ENCODE assay signal across 8 cellular contexts in the genomic region with DNA sequence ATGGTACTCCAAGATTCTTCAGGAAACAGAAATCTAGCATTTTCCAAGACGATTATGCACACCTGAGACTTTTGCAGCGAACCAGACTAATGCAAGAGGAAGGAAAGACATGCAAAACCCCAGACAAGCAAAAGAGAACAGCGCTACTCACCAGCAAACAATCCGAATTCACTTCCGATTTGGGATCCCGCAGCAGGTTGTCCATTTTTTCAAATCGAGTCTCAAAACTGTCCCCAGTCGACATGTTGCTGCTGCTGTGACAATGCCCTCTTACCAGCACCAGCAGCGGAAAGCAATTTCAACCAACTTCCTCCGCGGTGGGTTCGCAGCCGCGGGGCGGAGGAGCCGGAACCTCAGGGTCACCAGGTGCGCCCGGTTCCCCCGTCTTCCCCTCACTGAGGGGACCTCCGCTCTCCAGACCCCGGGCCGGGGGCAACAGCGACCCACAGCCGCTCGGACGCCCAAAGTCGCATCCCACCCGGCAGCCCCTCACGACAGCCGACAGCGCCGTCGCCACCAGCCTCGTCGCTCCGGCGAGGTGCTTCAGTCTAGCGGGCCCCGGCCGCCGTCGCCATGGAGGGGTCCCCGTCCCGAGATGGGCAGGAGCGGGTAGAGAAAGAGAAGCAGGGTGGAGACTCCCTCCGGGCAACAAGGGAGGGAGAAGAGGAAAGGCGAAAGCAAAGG. TPM values are rescaled to one million over a fixed set of nuclear protein-coding genes. Genes with fewer than 3 reads are reported as not detected.
DNase-seq lines count a peak whose midpoint lies in the region; ATAC-seq and TF ChIP-seq lines count a peak whose summit lies in the region.

No MANE protein-coding gene starts in this region.

- H3K27me3 ChIP-seq in PC-9 (ENCODE audit: insufficient read depth, low read depth): no peaks in the 10 kb centered on the region
- no peaks in the 10 kb centered on the region for H3K27me3 ChIP-seq in neuron (ENCODE audit: insufficient read depth, low read length)

- in situ Hi-C loops in ACHN (cut with HindIII; ENCODE audit: low pct_ligation_motif_present, low pct_unique_long_range_greater_than_20kb, low sequenced_read_pairs): no loop called here

- H3K4me2 ChIP-seq in PC-9: peak overlapping the region; percentile 95

- H2AFZ ChIP-seq in PC-9: peak overlapping the region; percentile 95
- H2AFZ ChIP-seq in neuron (ENCODE audit: low read depth, low read length): peak overlapping the region; percentile 79

- H3K36me3 ChIP-seq in PC-9 (ENCODE audit: low read depth) (no peaks in the 10 kb centered on the region), neuron (ENCODE audit: insufficient read depth, low read length) (no peaks in the 10 kb centered on the region)

- ATAC-seq in GM18873 (IDR thresholded peaks at IDR 0.05; ENCODE audit: low FRiP score, unreplicated experiment): peak; percentile 32
- peak; percentile 34 for ATAC-seq in HG03135 (IDR thresholded peaks at IDR 0.05; ENCODE audit: unreplicated experiment)

- intact Hi-C loops in PC-9 (cut with micrococcal nuclease; ENCODE audit: unreplicated experiment): loop anchor here (5.0 kb wide), 1 partner anchor 34 kb away; no protein-coding TSS in a partner anchor
- intact Hi-C loops in activated T-helper 2 cell treated with anti-CD3 and anti-CD28 coated beads, Interferon-gamma antibody, Interleukin-2, Interleukin-4, amounts not matched to agents 10 μg/mL and 5 μg/mL and 100 μg/mL, durations not matched to agents 14 hours and 24 hours and 36 hours (cut with micrococcal nuclease): loop anchor here (2.0 to 10.0 kb wide), 5 partner anchors 26 to 630 kb away; a partner anchor contains a TSS

- H3K4me1 ChIP-seq in PC-9 (replicated peaks; ENCODE audit: insufficient read depth) (peaks cover 27% of the 10 kb centered on the region), neuron (ENCODE audit: insufficient read depth, low read length) (peaks cover 18% of the 10 kb centered on the region)

- TF ChIP-seq CTCF in PC-9 (conservative IDR thresholded peaks at IDR 0.05): no peak
- TF ChIP-seq CTCF in foreskin fibroblast (IDR thresholded peaks at IDR 0.05; ENCODE audit: low read depth, low read length): no peak

- BruUV-seq in PC-9 (replicated peaks; lab: Mats Ljungman, UMichigan): TSS peak; percentile 32

- CTCF ChIA-PET in PC-9 (lab: Charles Lee): interaction anchor here (0.7 kb wide), 1 partner anchor 73 kb away, joined by 3 read pairs; no protein-coding TSS in a partner anchor

- no peaks in the 10 kb centered on the region for H3K9me2 ChIP-seq in PC-9 (ENCODE audit: insufficient read depth)

- H3K36me3 Mint-ChIP-seq in activated T-helper 2 cell treated with anti-CD3 and anti-CD28 coated beads, Interferon-gamma antibody, Interleukin-2, Interleukin-4, amounts not matched to agents 10 μg/mL and 5 μg/mL and 100 μg/mL, durations not matched to agents 14 hours and 24 hours and 36 hours (ENCODE audit: low read depth): peaks cover 15% of the 10 kb centered on the region

- peak overlapping the region; percentile 90 for H3K4me3 ChIP-seq in PC-9
- H3K4me3 ChIP-seq in foreskin fibroblast (ENCODE audit: low read depth in 1 of 2, low read length in 2 of 2): peak overlapping the region; percentile 86 to 92
- H3K4me3 ChIP-seq in neuron (ENCODE audit: low read length): peak overlapping the region; percentile 98

- no peaks in the 10 kb centered on the region for H3K9me3 Mint-ChIP-seq in activated T-helper 2 cell treated with anti-CD3 and anti-CD28 coated beads, Interferon-gamma antibody, Interleukin-2, Interleukin-4, amounts not matched to agents 10 μg/mL and 5 μg/mL and 100 μg/mL, durations not matched to agents 14 hours and 24 hours and 36 hours

- peak overlapping the region; percentile 96 for H3K27ac Mint-ChIP-seq in activated T-helper 2 cell treated with anti-CD3 and anti-CD28 coated beads, Interferon-gamma antibody, Interleukin-2, Interleukin-4, amounts not matched to agents 10 μg/mL and 5 μg/mL and 100 μg/mL, durations not matched to agents 14 hours and 24 hours and 36 hours

- peak overlapping the region; percentile 96 for H3K4me3 Mint-ChIP-seq in activated T-helper 2 cell treated with anti-CD3 and anti-CD28 coated beads, Interferon-gamma antibody, Interleukin-2, Interleukin-4, amounts not matched to agents 10 μg/mL and 5 μg/mL and 100 μg/mL, durations not matched to agents 14 hours and 24 hours and 36 hours (ENCODE audit: low read depth)

- H3F3A ChIP-seq in PC-9 (ENCODE audit: insufficient read depth, low read depth): no peaks in the 10 kb centered on the region

- H3K9me3 ChIP-seq in PC-9 (ENCODE audit: insufficient read depth, low read depth) (no peaks in the 10 kb centered on the region), neuron (ENCODE audit: low read length) (no peaks in the 10 kb centered on the region)

- POLR2A ChIA-PET in PC-9 (lab: Charles Lee; ENCODE audit: unreplicated experiment): no interaction called here

- no peaks in the 10 kb centered on the region for H3K27me3 Mint-ChIP-seq in activated T-helper 2 cell treated with anti-CD3 and anti-CD28 coated beads, Interferon-gamma antibody, Interleukin-2, Interleukin-4, amounts not matched to agents 10 μg/mL and 5 μg/mL and 100 μg/mL, durations not matched to agents 14 hours and 24 hours and 36 hours (ENCODE audit: low read depth)

- DNase-seq in ACHN (peak; percentile 29), PC-9 (peak in 1 of 2 experiments; percentile 18), foreskin fibroblast (peak in 1 of 2 donors; percentile 53), superior temporal gyrus (ENCODE audit: extremely low spot score) (peak; percentile 35)
- peak; percentile 65 for DNase-seq in activated T-helper 2 cell treated with anti-CD3 and anti-CD28 coated beads, Interferon-gamma antibody, Interleukin-2, Interleukin-4, amounts not matched to agents 10 μg/mL and 5 μg/mL and 100 μg/mL, durations not matched to agents 14 hours and 24 hours and 36 hours (ENCODE audit: low spot score)

- H4K20me1 ChIP-seq in PC-9 (ENCODE audit: insufficient read depth): peaks cover 14% of the 10 kb centered on the region

- peaks cover 25% of the 10 kb centered on the region for H3K4me1 Mint-ChIP-seq in activated T-helper 2 cell treated with anti-CD3 and anti-CD28 coated beads, Interferon-gamma antibody, Interleukin-2, Interleukin-4, amounts not matched to agents 10 μg/mL and 5 μg/mL and 100 μg/mL, durations not matched to agents 14 hours and 24 hours and 36 hours (ENCODE audit: low read depth)

- peaks cover 57% of the 10 kb centered on the region for H3K79me2 ChIP-seq in PC-9 (ENCODE audit: low read depth)

- peak overlapping the region; percentile 47 for H3K27ac ChIP-seq in PC-9

RNA-seq across cellular contexts. Expression of a gene that starts 0.8 kb away (rescaled TPM):
- 17.7 and 26.8 TPM in 2 replicates for total RNA-seq in PC-9 (2021)
- 53.9 and 60.9 TPM in 2 replicates for total RNA-seq in activated T-helper 2 cell treated with anti-CD3 and anti-CD28 coated beads, Interferon-gamma antibody, Interleukin-2, Interleukin-4, amounts not matched to agents 10 μg/mL and 5 μg/mL and 100 μg/mL, durations not matched to agents 14 hours and 24 hours and 36 hours
